In genomic region chr1:9787702-9788101, GRCh38 we compare ENCODE assay signal across 10 cellular contexts. TPM values are rescaled to one million over a fixed set of nuclear protein-coding genes. Genes with fewer than 3 reads are reported as not detected.
DNase-seq lines count a peak whose midpoint lies in the region; ATAC-seq and TF ChIP-seq lines count a peak whose summit lies in the region.
"Had no signal": no experiment of that assay in that cellular context is flagged by ENCODE, and none has a peak within 500 bp of the region (broad histone marks: within the 10 kb centered on the region; RNA-seq: fewer than 3 reads in every experiment).

No MANE protein-coding gene starts in this region.

- TF ChIP-seq POLR2A in body of pancreas (IDR thresholded peaks at IDR 0.05) = no peak

- ATAC-seq in HG02973 (IDR thresholded peaks at IDR 0.05; ENCODE audit: unreplicated experiment) (peak; percentile 64), left lung (peak; percentile 29), HG02763 (IDR thresholded peaks at IDR 0.05; ENCODE audit: unreplicated experiment) (no peak), body of pancreas (no peak)

- H3K36me3 ChIP-seq in GM06990 (ENCODE audit: control insufficient read depth, insufficient read depth, low read length) (no peaks in the 10 kb centered on the region), left lung (no peaks in the 10 kb centered on the region), H7 (replicated peaks; ENCODE audit: control insufficient read depth, insufficient read depth, low read length) (no peaks in the 10 kb centered on the region), body of pancreas (replicated peaks in 1 of 2; ENCODE audit: insufficient read depth in 1 of 2, low read depth in 2 of 2) (no peaks in the 10 kb centered on the region)
- H3K36me3 ChIP-seq: SJSA1 had no signal

- H3K27ac ChIP-seq in left lung = no peak overlapping the region
- no peak overlapping the region for H3K27ac ChIP-seq in body of pancreas
- H3K27ac ChIP-seq: SJSA1 had no signal

- intact Hi-C loops in left lung (cut with DNase I) (loop anchor here in 1 of 2 donors (5.0 kb wide), 1 partner anchor 80 kb away; no protein-coding TSS in a partner anchor), body of pancreas (cut with DNase I) (loop anchor here (5.0 kb wide), 1 partner anchor 80 kb away; no protein-coding TSS in a partner anchor)

- H3K9me3 ChIP-seq in left lung = no peaks in the 10 kb centered on the region
- H3K9me3 ChIP-seq in body of pancreas = no peaks in the 10 kb centered on the region
- H3K9me3 ChIP-seq: SJSA1 had no signal

- peak; percentile 67 for DNase-seq in GM06990 (ENCODE audit: extremely low read depth, insufficient read length)
- peak in 3 of 4 experiments; percentile 31 to 44 (median 32) for DNase-seq in activated CD4-positive, CD25-positive, alpha-beta regulatory T cell (lab: John Stamatoyannopoulos, UW)
- no peak for DNase-seq in left lung
- DNase-seq in H7 = no peak
- DNase-seq in 8988T = no peak
- no peak for DNase-seq in body of pancreas
- DNase-seq: DMS 273 treated with DMSO at 0.1 percent for 48 hours had no signal

- H3K4me3 ChIP-seq in GM06990 (replicated peaks; ENCODE audit: low read depth, low read length) = peak overlapping the region; percentile 49
- H3K4me3 ChIP-seq in left lung = no peak overlapping the region
- H3K4me3 ChIP-seq in H7 (ENCODE audit: insufficient read depth, low read depth, low read length) = no peak overlapping the region
- no peak overlapping the region for H3K4me3 ChIP-seq in body of pancreas
- H3K4me3 ChIP-seq: SJSA1 had no signal

- H3K27me3 ChIP-seq in GM06990 (replicated peaks; ENCODE audit: control insufficient read depth, insufficient read depth, low read length) (no peaks in the 10 kb centered on the region), left lung (no peaks in the 10 kb centered on the region), H7 (ENCODE audit: control insufficient read depth, insufficient read depth, low read length) (no peaks in the 10 kb centered on the region), body of pancreas (no peaks in the 10 kb centered on the region)
- H3K27me3 ChIP-seq: SJSA1 had no signal

- H3K4me1 ChIP-seq in left lung = peaks cover 0 to 6% of the 10 kb centered on the region in 2 donors
- peaks cover 8% of the 10 kb centered on the region for H3K4me1 ChIP-seq in body of pancreas
- H3K4me1 ChIP-seq: SJSA1 had no signal

- WGBS in body of pancreas, 2 donors = 83 to 93% methylated on average over 8 of the region's 8 CpGs

- TF ChIP-seq CTCF in GM06990 (IDR thresholded peaks at IDR 0.05; ENCODE audit: insufficient read depth, low read length, poor library complexity, severe bottlenecking) (no peak), left lung (IDR thresholded peaks at IDR 0.05) (no peak), body of pancreas (IDR thresholded peaks at IDR 0.05) (no peak)

RNA-seq across cellular contexts. Expression of gene CLSTN1, which starts 36.1 kb away (rescaled TPM):
- total RNA-seq in left lung (100 to 1,000 TPM in 1 of 2 donors, 10 to 100 TPM in 1; 73.1 to 106 TPM), body of pancreas (10 to 100 TPM; 60.2 to 64.6 TPM)
- total RNA-seq in H7 (2014; rRNA removed; shearing (Covaris generic)) = 100 and 127 TPM in 2 replicates

Comparison
In these comparisons a context has a peak if more than half of its experiments do, and no peak if none do; other contexts are left out.
1. DNase-seq: peak in GM06990 (single experiment) and activated CD4-positive, CD25-positive, alpha-beta regulatory T cell (3 of 4); none in left lung (0 of 2), H7 (single experiment), 8988T (single experiment) and body of pancreas (0 of 4).
2. ATAC-seq: peak in HG02973 (single experiment) and left lung (single experiment); none in HG02763 (single experiment) and body of pancreas (single experiment).